ENCODE assay signal across 20 cellular contexts in genomic region chr12:16607895-16608294, GRCh38. TPM values are rescaled to one million over a fixed set of nuclear protein-coding genes. Genes with fewer than 3 reads are reported as not detected.
DNase-seq lines count a peak whose midpoint lies in the region; ATAC-seq and TF ChIP-seq lines count a peak whose summit lies in the region.
"Had no signal": no experiment of that assay in that cellular context is flagged by ENCODE, and none has a peak within 500 bp of the region (broad histone marks: within the 10 kb centered on the region; RNA-seq: fewer than 3 reads in every experiment).

No MANE protein-coding gene starts in this region.

- H3K9me3 ChIP-seq in breast epithelium, result no peaks in the 10 kb centered on the region
- H3K9me3 ChIP-seq in adipocyte (ENCODE audit: control insufficient read depth, low read length), result no peaks in the 10 kb centered on the region
- H3K9me3 ChIP-seq in upper lobe of left lung, result no peaks in the 10 kb centered on the region
- H3K9me3 ChIP-seq: A549, HAP-1 had no signal

- TF ChIP-seq CTCF in MCF 10A (IDR thresholded peaks at IDR 0.05; ENCODE audit: unreplicated experiment), result no peak
- TF ChIP-seq CTCF in breast epithelium (IDR thresholded peaks at IDR 0.05), result no peak
- no peak for TF ChIP-seq CTCF in nephron (IDR thresholded peaks at IDR 0.05; ENCODE audit: unreplicated experiment in 3 of 3)
- TF ChIP-seq CTCF in upper lobe of left lung (IDR thresholded peaks at IDR 0.05), result no peak

- H3K27ac Mint-ChIP-seq in MCF 10A (ENCODE audit: low read depth, unreplicated experiment), result no peak overlapping the region
- H3K27ac Mint-ChIP-seq in nephron, result no peak overlapping the region

- POLR2A ChIA-PET in MCF 10A (lab: Yijun Ruan, JAX), result no interaction called here

- H3K9ac ChIP-seq in adipocyte (ENCODE audit: low read length), result peak overlapping the region; percentile 93

- no peak for TF ChIP-seq EP300 in upper lobe of left lung (IDR thresholded peaks at IDR 0.05)

- no peaks in the 10 kb centered on the region for H3K27me3 ChIP-seq in breast epithelium
- no peaks in the 10 kb centered on the region for H3K27me3 ChIP-seq in adipocyte (replicated peaks; ENCODE audit: control insufficient read depth, insufficient read depth, low read length)
- no peaks in the 10 kb centered on the region for H3K27me3 ChIP-seq in upper lobe of left lung

- H3K36me3 ChIP-seq in breast epithelium (no peaks in the 10 kb centered on the region), adipocyte (ENCODE audit: control insufficient read depth, insufficient read depth, low read length, severe bottlenecking) (no peaks in the 10 kb centered on the region), upper lobe of left lung (no peaks in the 10 kb centered on the region)
- H3K36me3 ChIP-seq: HAP-1 had no signal

- H3K4me3 Mint-ChIP-seq in MCF 10A (ENCODE audit: unreplicated experiment) (peak overlapping the region; percentile 71), nephron (peak overlapping the region; percentile 28 to 61 (median 49))

- CTCF ChIA-PET in MCF 10A (lab: Yijun Ruan, JAX), result interaction anchor here (0.6 to 1.0 kb wide), 2 partner anchors 10 to 87 kb away, joined by 3 to 4 read pairs; no protein-coding TSS in a partner anchor

- no TSS peak for BruUV-seq in MCF 10A (replicated peaks; lab: Mats Ljungman, UMichigan)

- no peaks in the 10 kb centered on the region for H3K36me3 Mint-ChIP-seq in MCF 10A (ENCODE audit: insufficient read depth, unreplicated experiment)
- no peaks in the 10 kb centered on the region for H3K36me3 Mint-ChIP-seq in nephron (ENCODE audit: low read depth)

- H3K9me3 Mint-ChIP-seq in MCF 10A (ENCODE audit: unreplicated experiment) (no peaks in the 10 kb centered on the region), nephron (no peaks in the 10 kb centered on the region)

- H3K27me3 Mint-ChIP-seq in MCF 10A (ENCODE audit: insufficient read depth, unreplicated experiment) (no peaks in the 10 kb centered on the region), nephron (ENCODE audit: low read depth) (peaks cover 96% of the 10 kb centered on the region)

- H3K4me1 ChIP-seq in breast epithelium, result no peaks in the 10 kb centered on the region
- peaks cover 74% of the 10 kb centered on the region for H3K4me1 ChIP-seq in adipocyte (ENCODE audit: control insufficient read depth, insufficient read depth, low read length)
- no peaks in the 10 kb centered on the region for H3K4me1 ChIP-seq in upper lobe of left lung

- peaks cover 17% of the 10 kb centered on the region for H3K4me1 Mint-ChIP-seq in MCF 10A (ENCODE audit: insufficient read depth, unreplicated experiment)
- H3K4me1 Mint-ChIP-seq in nephron, result peaks cover 54% of the 10 kb centered on the region

- intact Hi-C loops in MCF 10A (cut with micrococcal nuclease) (loop anchor here (5.0 kb wide), 1 partner anchor 261 kb away; the partner anchor contains the start of gene MGST1), breast epithelium (cut with DNase I; ENCODE audit: low total_unique reads) (loop anchor here (2.0 kb wide), 1 partner anchor 75 kb away; no protein-coding TSS in a partner anchor)

- DNase-seq in MCF 10A (ENCODE audit: unreplicated experiment) (no peak), breast epithelium (ENCODE audit: low spot score in 2 of 2) (no peak), adipocyte (ENCODE audit: low read depth) (no peak), upper lobe of left lung (peak in 1 of 2 donors; percentile 62), kidney glomerular epithelial cell (lab: John Stamatoyannopoulos, UW) (no peak)
- no peak for DNase-seq in activated effector memory CD4-positive, alpha-beta T cell treated with Interleukin-2 at 50 U/mL for 16 hours
- no peak for DNase-seq in stimulated activated naive CD4-positive, alpha-beta T cell (lab: John Stamatoyannopoulos, UW)
- DNase-seq: activated naive CD4-positive, alpha-beta T cell treated with Interleukin-2 at 50 U/mL for 16 hours; cerebellar nuclear complex; GDM1; Karpas-422; NCI-H2171 treated with DMSO at 0.1 percent for 48 hours; stimulated activated naive CD8-positive, alpha-beta T cell treated with anti-CD3 and anti-CD28 coated beads, Interleukin-15, Interleukin-2, amounts not matched to agents 100 U/mL and 50 U/mL, for 24 hours; SW 1271 had no signal

- H3K27ac ChIP-seq in breast epithelium (no peak overlapping the region), upper lobe of left lung (peak overlapping the region; percentile 37 to 89 (median 82))
- H3K27ac ChIP-seq: A549, VCaP had no signal

- TF ChIP-seq POLR2A in breast epithelium (IDR thresholded peaks at IDR 0.05) (no peak), upper lobe of left lung (IDR thresholded peaks at IDR 0.05) (peak in 1 of 4 donors; percentile 72)

- H3K4me3 ChIP-seq in breast epithelium (peak overlapping the region in 1 of 3 donors; percentile 50), adipocyte (ENCODE audit: low read length) (peak overlapping the region; percentile 93), upper lobe of left lung (peak overlapping the region in 3 of 4 donors; percentile 34 to 55 (median 51))
- H3K4me3 ChIP-seq: A549, HAP-1 had no signal

- 45 to 46% methylated on average over 6 of the region's 6 CpGs for WGBS in upper lobe of left lung, 2 donors

- ATAC-seq in upper lobe of left lung (ENCODE audit: low FRiP score in 2 of 2), result peak; percentile 36 to 73
- ATAC-seq: A549; stimulated activated naive CD8-positive, alpha-beta T cell treated with anti-CD3 and anti-CD28 coated beads, Interleukin-15, Interleukin-2, amounts not matched to agents 100 U/mL and 50 U/mL, for 24 hours had no signal

RNA-seq across cellular contexts. Expression of gene LMO3, which starts 1.9 kb away (rescaled TPM):
- total RNA-seq in MCF 10A (2022) (not detected in 2 replicates), breast epithelium (10 to 100 TPM in 2 of 3 donors, 1 to 10 TPM in 1; 6.9 to 56.3 (median 16.5) TPM), upper lobe of left lung (100 to 1,000 TPM; 100 to 372 (median 166) TPM)
- total RNA-seq: endothelial cell of umbilical vein, glomerular endothelial cell had no signal

Comparison
In these comparisons a context has a peak if more than half of its experiments do, and no peak if none do; other contexts are left out.
1. H3K27ac ChIP-seq: peak in upper lobe of left lung (4 of 4); none in breast epithelium (0 of 2).